8 cellular contexts compared by ENCODE assay signal in the genomic region with DNA sequence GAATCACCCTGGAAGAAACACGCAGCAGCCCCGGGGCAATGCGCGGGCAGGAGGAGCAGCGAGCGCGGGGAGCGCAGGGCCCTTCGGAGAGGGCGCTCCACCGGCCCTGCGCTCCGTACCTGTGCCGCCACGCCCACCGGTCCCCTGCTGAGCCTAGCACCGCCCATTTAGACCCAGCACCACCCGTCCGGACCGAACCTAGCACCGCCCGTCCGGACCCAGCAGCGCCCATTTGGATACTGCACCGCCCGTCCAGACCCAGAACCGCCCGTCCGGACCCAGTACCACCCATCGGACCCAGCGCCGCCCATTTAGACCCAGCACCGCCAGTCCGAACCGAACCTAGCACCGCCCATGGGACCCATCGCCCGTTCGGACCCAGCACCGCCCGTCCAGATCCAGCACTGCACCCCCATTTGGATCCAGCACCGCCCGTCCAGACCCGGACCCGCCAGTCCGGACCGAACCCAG. TPM values are rescaled to one million over a fixed set of nuclear protein-coding genes. Genes with fewer than 3 reads are reported as not detected.
DNase-seq lines count a peak whose midpoint lies in the region; ATAC-seq and TF ChIP-seq lines count a peak whose summit lies in the region.

No MANE protein-coding gene starts in this region.

- DNase-seq in NCI-H187 (lab: John Stamatoyannopoulos, UW) (peak; percentile 16 to 61), NCI-H187 treated with DMSO at 0.1 percent for 48 hours (lab: John Stamatoyannopoulos, UW) (no peak), M059J (ENCODE audit: low read depth) (peak; percentile 51), neuronal stem cell (ENCODE audit: low spot score) (no peak), inferior parietal cortex (ENCODE audit: extremely low spot score) (no peak), NCI-H2081 treated with DMSO at 0.1 percent for 48 hours (lab: John Stamatoyannopoulos, UW) (no peak)
- no peak for DNase-seq in activated T-helper 1 cell treated with anti-CD3 and anti-CD28 coated beads, Interleukin-12 subunit alpha, Interleukin-12 subunit beta, Interleukin-2, Interleukin-4 antibody, amounts not matched to agents 30 ng/mL and 10 ng/mL and 1 ng/mL, durations not matched to agents 14 hours and 24 hours and 36 hours (ENCODE audit: low spot score)

- peak overlapping the region; percentile 61 for H3K27ac Mint-ChIP-seq in activated T-helper 1 cell treated with anti-CD3 and anti-CD28 coated beads, Interleukin-12 subunit alpha, Interleukin-12 subunit beta, Interleukin-2, Interleukin-4 antibody, amounts not matched to agents 30 ng/mL and 10 ng/mL and 1 ng/mL, durations not matched to agents 14 hours and 24 hours and 36 hours

- H2BK15ac ChIP-seq in neuronal stem cell (ENCODE audit: low read length) = peak overlapping the region; percentile 96

- intact Hi-C loops in activated T-helper 1 cell treated with anti-CD3 and anti-CD28 coated beads, Interleukin-12 subunit alpha, Interleukin-12 subunit beta, Interleukin-2, Interleukin-4 antibody, amounts not matched to agents 30 ng/mL and 10 ng/mL and 1 ng/mL, durations not matched to agents 14 hours and 24 hours and 36 hours (cut with micrococcal nuclease) = loop anchor here (2.0 to 5.0 kb wide), 4 partner anchors 873 to 1897 kb away; partner anchors contain the start of genes MPC1 and PHF10

- H3K36me3 ChIP-seq in gastroesophageal sphincter (no peaks in the 10 kb centered on the region), neuronal stem cell (replicated peaks in 1 of 2; ENCODE audit: control insufficient read depth in 2 of 2, insufficient read depth in 2 of 2, low read length in 2 of 2) (peaks cover 4 to 7% of the 10 kb centered on the region in 2 donors)

- peak overlapping the region; percentile 99 for H3K23ac ChIP-seq in neuronal stem cell (ENCODE audit: low read depth, low read length, poor library complexity)

- peaks cover 46% of the 10 kb centered on the region for H3K4me1 Mint-ChIP-seq in activated T-helper 1 cell treated with anti-CD3 and anti-CD28 coated beads, Interleukin-12 subunit alpha, Interleukin-12 subunit beta, Interleukin-2, Interleukin-4 antibody, amounts not matched to agents 30 ng/mL and 10 ng/mL and 1 ng/mL, durations not matched to agents 14 hours and 24 hours and 36 hours (ENCODE audit: low read depth)

- H3K4me3 Mint-ChIP-seq in activated T-helper 1 cell treated with anti-CD3 and anti-CD28 coated beads, Interleukin-12 subunit alpha, Interleukin-12 subunit beta, Interleukin-2, Interleukin-4 antibody, amounts not matched to agents 30 ng/mL and 10 ng/mL and 1 ng/mL, durations not matched to agents 14 hours and 24 hours and 36 hours = peak overlapping the region; percentile 89

- no peaks in the 10 kb centered on the region for H3K9me3 ChIP-seq in gastroesophageal sphincter
- no peaks in the 10 kb centered on the region for H3K9me3 ChIP-seq in neuronal stem cell (replicated peaks in 1 of 2; ENCODE audit: control insufficient read depth in 2 of 2, insufficient read depth in 1 of 2, low read depth in 1 of 2, low read length in 2 of 2)

- H4K91ac ChIP-seq in neuronal stem cell (ENCODE audit: low read depth, low read length, poor library complexity) = peak overlapping the region; percentile 99

- peaks cover 0 to 46% (median 0%) of the 10 kb centered on the region in 3 donors for H3K4me1 ChIP-seq in gastroesophageal sphincter
- H3K4me1 ChIP-seq in neuronal stem cell (ENCODE audit: control insufficient read depth in 2 of 2, insufficient read depth in 1 of 2, low read depth in 1 of 2, low read length in 2 of 2) = peaks cover 4 to 21% of the 10 kb centered on the region in 2 donors

- no peak for TF ChIP-seq CTCF in gastroesophageal sphincter (IDR thresholded peaks at IDR 0.05)

- H3K36me3 Mint-ChIP-seq in activated T-helper 1 cell treated with anti-CD3 and anti-CD28 coated beads, Interleukin-12 subunit alpha, Interleukin-12 subunit beta, Interleukin-2, Interleukin-4 antibody, amounts not matched to agents 30 ng/mL and 10 ng/mL and 1 ng/mL, durations not matched to agents 14 hours and 24 hours and 36 hours (ENCODE audit: low read depth) = peaks cover 5% of the 10 kb centered on the region

- H4K8ac ChIP-seq in neuronal stem cell (ENCODE audit: low read depth, low read length) = no peak overlapping the region

- H3K79me1 ChIP-seq in neuronal stem cell (ENCODE audit: low read depth, low read length) = peaks cover 9% of the 10 kb centered on the region

- peak overlapping the region; percentile 96 for H2AFZ ChIP-seq in neuronal stem cell (ENCODE audit: low read length)

- H2AK5ac ChIP-seq in neuronal stem cell (ENCODE audit: low read depth, low read length) = peak overlapping the region; percentile 100

- peak overlapping the region; percentile 100 for H3K4me2 ChIP-seq in neuronal stem cell (ENCODE audit: insufficient read depth, low read length, poor library complexity, severe bottlenecking)

- H3K27me3 ChIP-seq in gastroesophageal sphincter (no peaks in the 10 kb centered on the region), neuronal stem cell (ENCODE audit: control insufficient read depth in 3 of 3, insufficient read depth in 3 of 3, low read depth in 1 of 3, low read length in 3 of 3) (no peaks in the 10 kb centered on the region)

- H3K4ac ChIP-seq in neuronal stem cell (ENCODE audit: low read length) = peak overlapping the region; percentile 95

- peak overlapping the region; percentile 99 for H3K14ac ChIP-seq in neuronal stem cell (ENCODE audit: low read length)

- H3K9ac ChIP-seq in neuronal stem cell (ENCODE audit: low read depth, low read length, poor library complexity) = peak overlapping the region; percentile 100

- H2BK5ac ChIP-seq in neuronal stem cell (ENCODE audit: low read length) = peak overlapping the region; percentile 100

- ATAC-seq in gastroesophageal sphincter = peak; percentile 5

- 0% methylated on average over 3 of the region's 47 CpGs; no CpG with 5 or more reads in 1 of the 2 donors for WGBS in gastroesophageal sphincter (ENCODE audit: low coverage in 1 of 2), 2 donors
- WGBS in neuronal stem cell (ENCODE audit: extremely low coverage in 2 of 2, insufficient read length in 2 of 2, insufficient replicate concordance in 1 of 2), 2 donors = no CpG with 5 or more reads among the region's 47 CpGs

- H3K9me3 Mint-ChIP-seq in activated T-helper 1 cell treated with anti-CD3 and anti-CD28 coated beads, Interleukin-12 subunit alpha, Interleukin-12 subunit beta, Interleukin-2, Interleukin-4 antibody, amounts not matched to agents 30 ng/mL and 10 ng/mL and 1 ng/mL, durations not matched to agents 14 hours and 24 hours and 36 hours = no peaks in the 10 kb centered on the region

- H2BK12ac ChIP-seq in neuronal stem cell (ENCODE audit: low read length) = peak overlapping the region; percentile 95

- peak overlapping the region; percentile 96 for H2BK120ac ChIP-seq in neuronal stem cell (ENCODE audit: low read depth, low read length)

- no peak for TF ChIP-seq POLR2A in gastroesophageal sphincter (IDR thresholded peaks at IDR 0.05)

- peak overlapping the region in 3 of 4 donors; percentile 66 to 76 (median 67) for H3K27ac ChIP-seq in gastroesophageal sphincter
- peak overlapping the region; percentile 70 for H3K27ac ChIP-seq in neuronal stem cell (replicated peaks; ENCODE audit: low read length)

- H3K18ac ChIP-seq in neuronal stem cell (ENCODE audit: low read length) = peak overlapping the region; percentile 100

- peaks cover 70% of the 10 kb centered on the region for H3K27me3 Mint-ChIP-seq in activated T-helper 1 cell treated with anti-CD3 and anti-CD28 coated beads, Interleukin-12 subunit alpha, Interleukin-12 subunit beta, Interleukin-2, Interleukin-4 antibody, amounts not matched to agents 30 ng/mL and 10 ng/mL and 1 ng/mL, durations not matched to agents 14 hours and 24 hours and 36 hours (ENCODE audit: insufficient read depth)

- TF ChIP-seq EP300 in gastroesophageal sphincter (IDR thresholded peaks at IDR 0.05) = no peak

- peak overlapping the region; percentile 72 to 78 for H3K4me3 ChIP-seq in gastroesophageal sphincter
- peak overlapping the region; percentile 77 to 97 for H3K4me3 ChIP-seq in neuronal stem cell (ENCODE audit: low read length in 2 of 2)

RNA-seq across cellular contexts. Expression of gene AFDN, which starts 0.9 kb away (rescaled TPM):
- total RNA-seq in M059J (2014; rRNA removed; shearing (Covaris generic)) = 17.1 and 32.3 TPM in 2 replicates
- 70.1 and 75.9 TPM in 2 replicates for total RNA-seq in activated T-helper 1 cell treated with anti-CD3 and anti-CD28 coated beads, Interleukin-12 subunit alpha, Interleukin-12 subunit beta, Interleukin-2, Interleukin-4 antibody, amounts not matched to agents 30 ng/mL and 10 ng/mL and 1 ng/mL, durations not matched to agents 14 hours and 24 hours and 36 hours
- 10 to 100 TPM; 60.7 to 98.4 (median 79.7) TPM for total RNA-seq in gastroesophageal sphincter
- polyA plus RNA-seq in neuronal stem cell (2013, experiment 1 of 2) = 182 TPM
- polyA plus RNA-seq in neuronal stem cell (2013, experiment 2 of 2) = 190 TPM

Comparison
In these comparisons a context has a peak if more than half of its experiments do, and no peak if none do; other contexts are left out.
1. DNase-seq: peak in NCI-H187 (2 of 2) and M059J (single experiment); none in NCI-H187 treated with DMSO at 0.1 percent for 48 hours (single experiment), activated T-helper 1 cell treated with anti-CD3 and anti-CD28 coated beads, Interleukin-12 subunit alpha, Interleukin-12 subunit beta, Interleukin-2, Interleukin-4 antibody, amounts not matched to agents 30 ng/mL and 10 ng/mL and 1 ng/mL, durations not matched to agents 14 hours and 24 hours and 36 hours (single experiment), neuronal stem cell (single experiment), inferior parietal cortex (single experiment) and NCI-H2081 treated with DMSO at 0.1 percent for 48 hours (single experiment).